ENCODE assay signal across 3 cellular contexts in genomic region chr19:3842948-3843347, GRCh38.
TF ChIP-seq lines count a peak whose summit lies in the region.

No MANE protein-coding gene starts in this region.

TF ChIP-seq in A549, 52 proteins besides CTCF, POLR2A, EP300 and RAD21:
- TF ChIP-seq NFE2L2 (conservative IDR thresholded peaks at IDR 0.05; ENCODE audit: low read length): peak; percentile 58; the same call in 1 of the 2 replicates
- TF ChIP-seq MAFK (IDR thresholded peaks at IDR 0.05; ENCODE audit: partially characterized antibody): peak; percentile 92
- no peak for TF ChIP-seq KDM5A (IDR thresholded peaks at IDR 0.05)
- no peak for TF ChIP-seq E2F6 (IDR thresholded peaks at IDR 0.05; ENCODE audit: borderline replicate concordance, low read depth)
- no peak for TF ChIP-seq CEBPB (IDR thresholded peaks at IDR 0.05)

TF ChIP-seq in IMR-90, 13 proteins besides CTCF, POLR2A, EP300 and RAD21:
- TF ChIP-seq CHD1 (IDR thresholded peaks at IDR 0.05; ENCODE audit: low read depth, low read length) (no peak), NFE2L2 (IDR thresholded peaks at IDR 0.05; ENCODE audit: low read depth, low read length) (peak; percentile 72), MXI1 (IDR thresholded peaks at IDR 0.05; ENCODE audit: borderline replicate concordance, low read depth, low read length) (no peak), MAFK (IDR thresholded peaks at IDR 0.05; ENCODE audit: low read depth, low read length) (peak; percentile 95)
TF ChIP-seq in IMR-90: peak in this region for 2.

TF ChIP-seq in K562, 482 proteins besides CTCF, POLR2A, EP300 and RAD21 (continues in another document):
- TF ChIP-seq BACH1 (tag; IDR thresholded peaks at IDR 0.05) (peak; percentile 93), ZNF584 (CRISPR knock-in tag; IDR thresholded peaks at IDR 0.05; ENCODE audit: low read depth) (0 out of 2 replicates have a peak, but pooled peaks have one; percentile 34), NFE2L1 (tag; IDR thresholded peaks at IDR 0.05; ENCODE audit: borderline replicate concordance, low read depth) (peak; percentile 88), ZBTB33 (CRISPR knock-in tag; IDR thresholded peaks at IDR 0.05) (0 out of 2 replicates have a peak, but pooled peaks have one; percentile 45), TCF15 (CRISPR knock-in tag; IDR thresholded peaks at IDR 0.05) (no peak), MGA (IDR thresholded peaks at IDR 0.05) (peak; percentile 62), L3MBTL2 (IDR thresholded peaks at IDR 0.05) (peak; percentile 58), PYGO2 (tag; IDR thresholded peaks at IDR 0.05) (no peak), ATF4 (CRISPR knock-in tag; IDR thresholded peaks at IDR 0.05) (0 out of 2 replicates have a peak, but pooled peaks have one; percentile 5), NFE2 (IDR thresholded peaks at IDR 0.05; ENCODE audit: low read depth) (peak; percentile 93), TCFL5 (CRISPR knock-in tag; conservative IDR thresholded peaks at IDR 0.05) (no peak), NR2C1 (IDR thresholded peaks at IDR 0.05) (peak; percentile 30; the same call in 1 of the 2 replicates), NR2C1 (tag; IDR thresholded peaks at IDR 0.05) (no peak), ZNF764 (CRISPR knock-in tag; IDR thresholded peaks at IDR 0.05; ENCODE audit: low read depth) (no peak), MAFK (IDR thresholded peaks at IDR 0.05; ENCODE audit: low read length) (peak; percentile 99), SMARCA4 (IDR thresholded peaks at IDR 0.05) (peak; percentile 76), HDAC2 (IDR thresholded peaks at IDR 0.05) (peak; percentile 50; the same call in 1 of the 2 replicates), NEUROD1 (IDR thresholded peaks at IDR 0.05; ENCODE audit: borderline replicate concordance, low read depth, low read length, partially characterized antibody) (no peak), ARID2 (IDR thresholded peaks at IDR 0.05) (0 out of 2 replicates have a peak, but pooled peaks have one; percentile 28), ZNF639 (CRISPR knock-in tag; conservative IDR thresholded peaks at IDR 0.05 in 1 of 2, IDR thresholded peaks at IDR 0.05 in 1 of 2) (0 out of 4 replicates have a peak, but pooled peaks of 1 of the 2 experiments have one; percentile 45), MAFG (tag; conservative IDR thresholded peaks at IDR 0.05) (peak; percentile 99), FOXP1 (CRISPR knock-in tag; IDR thresholded peaks at IDR 0.05) (no peak), ZNF316 (IDR thresholded peaks at IDR 0.05) (peak; percentile 100), C11orf30 (IDR thresholded peaks at IDR 0.05; ENCODE audit: low read depth) (peak; percentile 100), DPF2 (IDR thresholded peaks at IDR 0.05) (peak; percentile 62), NCOA6 (IDR thresholded peaks at IDR 0.05) (no peak), ZBTB11 (CRISPR knock-in tag; IDR thresholded peaks at IDR 0.05) (0 out of 6 replicates have a peak, but pooled peaks of 1 of the 3 experiments have one; percentile 27), KDM2B (CRISPR knock-in tag; IDR thresholded peaks at IDR 0.05) (no peak), JUND (IDR thresholded peaks at IDR 0.05; ENCODE audit: borderline replicate concordance, low read depth, low read length) (0 out of 2 replicates have a peak, but pooled peaks have one; percentile 12), JUND (tag; IDR thresholded peaks at IDR 0.05; ENCODE audit: borderline replicate concordance, low read depth, low read length) (0 out of 3 replicates have a peak, but pooled peaks have one; percentile 39), FOSL1 (tag; conservative IDR thresholded peaks at IDR 0.05) (0 out of 2 replicates have a peak, but pooled peaks have one; percentile 16), FIP1L1 (IDR thresholded peaks at IDR 0.05; ENCODE audit: low read depth, low read length, poor library complexity, severe bottlenecking) (no peak), ZNF41 (CRISPR knock-in tag; conservative IDR thresholded peaks at IDR 0.05) (no peak)
